ENCODE assay signal across 9 cellular contexts in the genomic region with DNA sequence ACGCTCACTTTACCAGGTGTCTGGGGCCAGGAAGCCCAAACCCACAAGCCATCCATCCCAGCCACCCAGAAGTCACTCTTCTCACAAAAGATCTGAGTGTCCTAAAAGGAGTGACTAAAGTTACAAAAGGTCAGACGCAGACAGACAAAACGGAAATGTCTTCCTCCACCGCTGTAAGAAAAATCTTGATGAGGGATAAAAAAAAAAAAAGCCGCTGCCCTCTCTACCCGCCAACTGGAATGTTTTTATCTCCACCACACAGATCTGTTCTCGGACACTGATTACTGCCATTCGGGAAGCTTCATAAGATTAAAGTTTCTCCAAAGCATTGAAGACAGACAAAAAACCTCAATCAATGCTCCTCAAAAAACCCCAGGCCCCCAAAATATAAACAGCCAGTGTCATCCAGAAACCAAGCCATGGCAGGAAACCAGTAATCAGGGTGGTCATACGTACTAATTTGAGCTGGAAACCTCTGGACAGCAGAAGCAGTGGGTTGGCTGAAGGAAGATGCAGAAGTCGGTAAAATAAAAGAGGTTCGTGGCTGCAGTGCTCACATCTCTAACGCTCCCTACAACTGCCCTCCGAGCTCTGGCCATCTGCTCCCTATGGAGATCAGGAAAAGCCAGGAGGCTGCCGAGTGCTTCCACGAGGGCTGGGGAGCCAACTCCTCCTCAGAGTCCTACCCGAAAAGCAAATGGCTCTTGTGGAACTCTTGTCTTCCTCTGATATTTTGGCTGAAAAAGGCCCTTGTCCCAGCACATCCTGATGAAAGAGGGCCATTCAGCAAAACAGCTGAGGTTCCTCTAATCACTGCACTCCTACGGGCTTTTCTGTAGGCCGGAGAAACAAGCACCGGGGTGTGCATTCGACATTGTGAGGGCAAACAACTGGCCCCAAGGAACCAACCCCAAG. TPM values are rescaled to one million over a fixed set of nuclear protein-coding genes. Genes with fewer than 3 reads are reported as not detected.
DNase-seq lines count a peak whose midpoint lies in the region; ATAC-seq and TF ChIP-seq lines count a peak whose summit lies in the region.
"Had no signal": no experiment of that assay in that cellular context is flagged by ENCODE, and none has a peak within 500 bp of the region (broad histone marks: within the 10 kb centered on the region; RNA-seq: fewer than 3 reads in every experiment).

No MANE protein-coding gene starts in this region.

- no peak for ATAC-seq in naive thymus-derived CD4-positive, alpha-beta T cell
- ATAC-seq in GM19397 (IDR thresholded peaks at IDR 0.05; ENCODE audit: unreplicated experiment) (no peak), HG03095 (IDR thresholded peaks at IDR 0.05; ENCODE audit: unreplicated experiment) (no peak)

- H3K79me2 ChIP-seq in SK-N-SH (ENCODE audit: insufficient read depth) = peaks cover 90% of the 10 kb centered on the region

- H3K27ac ChIP-seq in SK-N-SH (ENCODE audit: low read depth in 2 of 2, low read length in 1 of 2) = peak overlapping the region; percentile 99 to 100
- no peak overlapping the region for H3K27ac ChIP-seq in naive thymus-derived CD4-positive, alpha-beta T cell (ENCODE audit: low read depth, low read length)

- H3K4me3 ChIP-seq in Caco-2 (ENCODE audit: low read depth, low read length) (no peak overlapping the region), SK-N-SH (ENCODE audit: low read depth in 2 of 2, low read length in 1 of 2) (0 out of 4 replicates have a peak overlapping the region, but pooled peaks of 1 of the 2 experiments have one; percentile 26), fibroblast of the aortic adventitia (ENCODE audit: low read depth, low read length) (peak overlapping the region; percentile 6)
- H3K4me3 ChIP-seq in naive thymus-derived CD4-positive, alpha-beta T cell (ENCODE audit: low read length) = no peak overlapping the region

- H3K9me3 ChIP-seq in Caco-2 = no peaks in the 10 kb centered on the region
- no peaks in the 10 kb centered on the region for H3K9me3 ChIP-seq in SK-N-SH
- H3K9me3 ChIP-seq in naive thymus-derived CD4-positive, alpha-beta T cell (ENCODE audit: control insufficient read depth in 2 of 3, low read length in 3 of 3) = no peaks in the 10 kb centered on the region
- H3K9me3 ChIP-seq: ovary had no signal

- H3K4me1 Mint-ChIP-seq in Caco-2 (ENCODE audit: low read depth, unreplicated experiment) = peaks cover 8% of the 10 kb centered on the region
- peaks cover 17 to 66% (median 27%) of the 10 kb centered on the region in 7 donors for H3K4me1 Mint-ChIP-seq in naive thymus-derived CD4-positive, alpha-beta T cell

- no peak for TF ChIP-seq EP300 in SK-N-SH (IDR thresholded peaks at IDR 0.05; ENCODE audit: borderline replicate concordance in 1 of 2, low read depth in 1 of 2, low read length in 1 of 2)

- H3K27me3 Mint-ChIP-seq in Caco-2 (ENCODE audit: insufficient read depth, unreplicated experiment) = no peaks in the 10 kb centered on the region
- H3K27me3 Mint-ChIP-seq in naive thymus-derived CD4-positive, alpha-beta T cell = no peaks in the 10 kb centered on the region

- no peak; the same call in 1 of the 2 replicates for TF ChIP-seq RAD21 in SK-N-SH (IDR thresholded peaks at IDR 0.05; ENCODE audit: low read length)

- DNase-seq in Caco-2 = no peak
- peak; percentile 43 for DNase-seq in SK-N-SH
- DNase-seq in fibroblast of the aortic adventitia (ENCODE audit: low read depth) = peak; percentile 69
- DNase-seq in posterior vena cava (ENCODE audit: low spot score) = peak; percentile 67
- DNase-seq in naive thymus-derived CD4-positive, alpha-beta T cell = no peak
- no peak for DNase-seq in NCI-H1048 (lab: John Stamatoyannopoulos, UW)

- WGBS in SK-N-SH (ENCODE audit: low lambda C conversion rate) = 38% methylated on average over 18 of the region's 20 CpGs

- POLR2A ChIA-PET in Caco-2 (lab: Charles Lee) = no interaction called here
- POLR2A ChIA-PET in SK-N-SH (lab: Yijun Ruan, JAX) = interaction anchor here (0.7 to 2.4 kb wide), 5 partner anchors 11 to 97 kb away, joined by 3 to 13 read pairs (median 8); a partner anchor contains a TSS
- POLR2A ChIA-PET in naive thymus-derived CD4-positive, alpha-beta T cell (lab: Charles Lee) = interaction anchor here (0.8 kb wide), 1 partner anchor 22 kb away, joined by 3 read pairs; no protein-coding TSS in a partner anchor

- H3K9me3 Mint-ChIP-seq in Caco-2 (ENCODE audit: unreplicated experiment) = no peaks in the 10 kb centered on the region
- no peaks in the 10 kb centered on the region for H3K9me3 Mint-ChIP-seq in naive thymus-derived CD4-positive, alpha-beta T cell

- no peak overlapping the region for H2AFZ ChIP-seq in SK-N-SH (ENCODE audit: low read depth)

- no peak for TF ChIP-seq CTCF in Caco-2 (IDR thresholded peaks at IDR 0.05; ENCODE audit: insufficient read depth in 1 of 2, low read depth in 1 of 2, low read length in 1 of 2, severe bottlenecking in 1 of 2, unreplicated experiment in 1 of 2)
- TF ChIP-seq CTCF in SK-N-SH (IDR thresholded peaks at IDR 0.05) = no peak
- TF ChIP-seq CTCF in fibroblast of the aortic adventitia (IDR thresholded peaks at IDR 0.05; ENCODE audit: insufficient read depth, low read length) = no peak

- intact Hi-C loops in Caco-2 (cut with micrococcal nuclease; ENCODE audit: unreplicated experiment) (no loop called here), posterior vena cava (cut with DNase I) (no loop called here)
- intact Hi-C loops in naive thymus-derived CD4-positive, alpha-beta T cell (cut with micrococcal nuclease) = no loop called here

- H3K36me3 ChIP-seq in Caco-2 (ENCODE audit: control insufficient read depth, insufficient read depth, low read length) (peaks cover 2% of the 10 kb centered on the region), SK-N-SH (replicated peaks in 1 of 2; ENCODE audit: control insufficient read depth in 1 of 2, insufficient read depth in 2 of 2, low read length in 1 of 2) (peaks cover 15 to 47% of the 10 kb centered on the region in 2 experiments)
- H3K36me3 ChIP-seq in naive thymus-derived CD4-positive, alpha-beta T cell (ENCODE audit: control insufficient read depth in 2 of 3, insufficient read depth in 3 of 3, low read length in 3 of 3) = peaks cover 0 to 25% (median 0%) of the 10 kb centered on the region in 3 experiments
- H3K36me3 ChIP-seq: ovary had no signal

- no peaks in the 10 kb centered on the region for H4K20me1 ChIP-seq in SK-N-SH (ENCODE audit: insufficient read depth)

- BruUV-seq in Caco-2 (replicated peaks; lab: Mats Ljungman, UMichigan) = no TSS peak

- H3K4me2 ChIP-seq in SK-N-SH = peak overlapping the region; percentile 76

- peaks cover 22% of the 10 kb centered on the region for H3K36me3 Mint-ChIP-seq in Caco-2 (ENCODE audit: insufficient read depth, unreplicated experiment)
- H3K36me3 Mint-ChIP-seq in naive thymus-derived CD4-positive, alpha-beta T cell = peaks cover 0 to 33% (median 6%) of the 10 kb centered on the region in 5 donors

- peak overlapping the region; percentile 45 for H3K27ac Mint-ChIP-seq in Caco-2 (ENCODE audit: unreplicated experiment)
- peak overlapping the region in 3 of 9 donors; percentile 61 to 84 (median 72) for H3K27ac Mint-ChIP-seq in naive thymus-derived CD4-positive, alpha-beta T cell

- H3K27me3 ChIP-seq in Caco-2 (replicated peaks; ENCODE audit: control insufficient read depth, insufficient read depth, low read length) (no peaks in the 10 kb centered on the region), SK-N-SH (ENCODE audit: insufficient read depth) (no peaks in the 10 kb centered on the region)
- no peaks in the 10 kb centered on the region for H3K27me3 ChIP-seq in naive thymus-derived CD4-positive, alpha-beta T cell (ENCODE audit: control insufficient read depth in 2 of 2, insufficient read depth in 2 of 2, low read length in 2 of 2)
- H3K27me3 ChIP-seq: ovary had no signal

- no peaks in the 10 kb centered on the region for H3K9me2 ChIP-seq in SK-N-SH

- CTCF ChIA-PET in Caco-2 (lab: Charles Lee) (no interaction called here), SK-N-SH (lab: Yijun Ruan, JAX) (interaction anchor here (0.9 to 4.1 kb wide), 9 partner anchors 13 to 209 kb away, joined by 3 to 26 read pairs (median 4); a partner anchor contains a TSS)
- CTCF ChIA-PET in naive thymus-derived CD4-positive, alpha-beta T cell (lab: Charles Lee) = interaction anchor here (0.5 kb wide), 1 partner anchor 42 kb away, joined by 3 read pairs; no protein-coding TSS in a partner anchor

- peak overlapping the region; percentile 90 for H3K9ac ChIP-seq in SK-N-SH

- H3K4me1 ChIP-seq in Caco-2 (peaks cover 22% of the 10 kb centered on the region), SK-N-SH (ENCODE audit: control insufficient read depth in 1 of 2, insufficient read depth in 2 of 2, low read depth in 1 of 2, low read length in 1 of 2) (peaks cover 54 to 71% of the 10 kb centered on the region in 2 experiments)
- peaks cover 0 to 5% of the 10 kb centered on the region in 2 donors for H3K4me1 ChIP-seq in naive thymus-derived CD4-positive, alpha-beta T cell (ENCODE audit: control insufficient read depth in 2 of 2, insufficient read depth in 2 of 2, low read length in 2 of 2)

- H3F3A ChIP-seq in SK-N-SH (replicated peaks; ENCODE audit: insufficient read depth) = peaks cover 66% of the 10 kb centered on the region

- H3K4me3 Mint-ChIP-seq in Caco-2 (ENCODE audit: unreplicated experiment) = no peak overlapping the region
- H3K4me3 Mint-ChIP-seq in naive thymus-derived CD4-positive, alpha-beta T cell = peak overlapping the region in 1 of 10 donors; percentile 63

TF ChIP-seq in SK-N-SH, 30 proteins besides CTCF, POLR2A, EP300 and RAD21 (continues in another document):
- TF ChIP-seq EZH2phosphoT487 (IDR thresholded peaks at IDR 0.05; ENCODE audit: borderline replicate concordance, low read depth) = no peak
- 0 out of 2 replicates have a peak, but pooled peaks have one; percentile 18 for TF ChIP-seq FOXM1 (IDR thresholded peaks at IDR 0.05; ENCODE audit: low read depth)
- no peak for TF ChIP-seq FOXJ3 (CRISPR knock-in tag; IDR thresholded peaks at IDR 0.05)

RNA-seq across cellular contexts. Expression of a gene that starts 30.3 kb away (rescaled TPM):
- total RNA-seq in Caco-2 (2022) = 26.0 and 27.7 TPM in 2 replicates
- 16.4 and 19.6 TPM in 2 replicates for polyA plus RNA-seq in SK-N-SH (2012; rRNA removed)
- polyA plus RNA-seq in SK-N-SH (2012; cell fraction: cytosol; rRNA removed) = 12.2 and 14.1 TPM in 2 replicates
- 27.9 and 35.1 TPM in 2 replicates for polyA plus RNA-seq in SK-N-SH (2012; cell fraction: nucleus; rRNA removed)
- total RNA-seq in fibroblast of the aortic adventitia (ENCODE audit: low replicate concordance) = 8.7 and 31.6 TPM in 2 replicates
- total RNA-seq in posterior vena cava = 10 to 100 TPM; 34.7 to 43.9 TPM
- total RNA-seq in naive thymus-derived CD4-positive, alpha-beta T cell = 10 to 100 TPM; 23.4 to 32.8 (median 29.9) TPM
- polyA plus RNA-seq in naive thymus-derived CD4-positive, alpha-beta T cell = 1 to 10 TPM; 5.2 to 7.7 TPM

RNA-seq across cellular contexts. Expression of a gene that starts 52.8 kb away (rescaled TPM):
- total RNA-seq in Caco-2 (2022) = not detected in 2 replicates
- not detected in 2 replicates for polyA plus RNA-seq in SK-N-SH (2012; rRNA removed)
- not detected in 2 replicates for polyA plus RNA-seq in SK-N-SH (2012; cell fraction: cytosol; rRNA removed)
- polyA plus RNA-seq in SK-N-SH (2012; cell fraction: nucleus; rRNA removed) = not detected in 2 replicates
- not detected in 2 replicates for total RNA-seq in fibroblast of the aortic adventitia (ENCODE audit: low replicate concordance)
- under 1 TPM in 1 of 2 donors, not detected in 1; 0.28 TPM for total RNA-seq in posterior vena cava
- not detected for total RNA-seq in naive thymus-derived CD4-positive, alpha-beta T cell
- polyA plus RNA-seq in naive thymus-derived CD4-positive, alpha-beta T cell = not detected
- total RNA-seq: ovary had no signal
- polyA plus RNA-seq: ovary had no signal

Comparison
In these comparisons a context has a peak if more than half of its experiments do, and no peak if none do; other contexts are left out.
1. DNase-seq: peak in SK-N-SH (single experiment), fibroblast of the aortic adventitia (single experiment) and posterior vena cava (single experiment); none in Caco-2 (0 of 2), naive thymus-derived CD4-positive, alpha-beta T cell (0 of 9) and NCI-H1048 (single experiment).